18 cellular contexts compared by ENCODE assay signal in genomic region chr2:14909795-14910194, GRCh38.
DNase-seq lines count a peak whose midpoint lies in the region; ATAC-seq and TF ChIP-seq lines count a peak whose summit lies in the region.
"Had no signal": no experiment of that assay in that cellular context is flagged by ENCODE, and none has a peak within 500 bp of the region (broad histone marks: within the 10 kb centered on the region; RNA-seq: fewer than 3 reads in every experiment).

No MANE protein-coding gene starts in this region.

- peak; percentile 33 to 49 for DNase-seq in NCI-H526 (lab: John Stamatoyannopoulos, UW)
- no peak for DNase-seq in NCI-H526 treated with DMSO at 0.1 percent for 48 hours (lab: John Stamatoyannopoulos, UW)
- peak; percentile 71 for DNase-seq in NCI-H1694 treated with DMSO at 0.1 percent for 48 hours (lab: John Stamatoyannopoulos, UW)
- DNase-seq in medulla oblongata (ENCODE audit: extremely low spot score): no peak
- DNase-seq in middle frontal gyrus (ENCODE audit: extremely low spot score, low spot score): no peak
- DNase-seq in central memory CD4-positive, alpha-beta T cell: no peak
- DNase-seq: DMS 273 treated with DMSO at 0.1 percent for 48 hours, GF-D8, GOT3, IMR-90, Kasumi-1, MM.1S, NCI-H2171, OCI-M1, RPMI8226, SIG-M5, SW 1271 had no signal

- ATAC-seq in SK-N-SH treated with all-trans-retinoic acid at 6 μM for 48 hours: no peak; the same call in 2 of the 3 replicates

TF ChIP-seq in SK-N-SH treated with all-trans-retinoic acid at 6 μM for 48 hours, 23 proteins besides CTCF, POLR2A, EP300 and RAD21:
- TF ChIP-seq ZC3H10 (CRISPR knock-in tag; IDR thresholded peaks at IDR 0.05) (no peak), ESRRG (CRISPR knock-in tag; IDR thresholded peaks at IDR 0.05) (no peak), TCF4 (CRISPR knock-in tag; IDR thresholded peaks at IDR 0.05; ENCODE audit: borderline replicate concordance) (peak; percentile 92), ARNTL (CRISPR knock-in tag; IDR thresholded peaks at IDR 0.05; ENCODE audit: borderline replicate concordance, low read depth) (no peak), CSRNP3 (CRISPR knock-in tag; IDR thresholded peaks at IDR 0.05) (no peak), ZNF8 (CRISPR knock-in tag; IDR thresholded peaks at IDR 0.05) (0 out of 2 replicates have a peak, but pooled peaks have one; percentile 41), SNAI2 (CRISPR knock-in tag; IDR thresholded peaks at IDR 0.05) (0 out of 2 replicates have a peak, but pooled peaks have one; percentile 17), TSHZ2 (CRISPR knock-in tag; IDR thresholded peaks at IDR 0.05) (0 out of 2 replicates have a peak, but pooled peaks have one; percentile 43), BACH2 (CRISPR knock-in tag; IDR thresholded peaks at IDR 0.05; ENCODE audit: borderline replicate concordance) (no peak), ZFP30 (CRISPR knock-in tag; IDR thresholded peaks at IDR 0.05) (no peak), RARB (CRISPR knock-in tag; IDR thresholded peaks at IDR 0.05) (no peak), GLIS3 (CRISPR knock-in tag; IDR thresholded peaks at IDR 0.05) (no peak), TOX (CRISPR knock-in tag; IDR thresholded peaks at IDR 0.05; ENCODE audit: borderline replicate concordance) (no peak), POU6F1 (CRISPR knock-in tag; IDR thresholded peaks at IDR 0.05; ENCODE audit: borderline replicate concordance, low read depth) (no peak), OSR1 (CRISPR knock-in tag; IDR thresholded peaks at IDR 0.05) (no peak), ISL1 (CRISPR knock-in tag; IDR thresholded peaks at IDR 0.05) (no peak), CREB5 (CRISPR knock-in tag; IDR thresholded peaks at IDR 0.05; ENCODE audit: low read depth) (no peak), ZNF70 (CRISPR knock-in tag; IDR thresholded peaks at IDR 0.05) (no peak), CSDC2 (CRISPR knock-in tag; IDR thresholded peaks at IDR 0.05) (no peak), PPARA (CRISPR knock-in tag; IDR thresholded peaks at IDR 0.05; ENCODE audit: borderline replicate concordance) (no peak), ZFP3 (CRISPR knock-in tag; IDR thresholded peaks at IDR 0.05) (no peak)

Comparison
In these comparisons a context has a peak if more than half of its experiments do, and no peak if none do; other contexts are left out.
1. DNase-seq: peak in NCI-H526 (2 of 2) and NCI-H1694 treated with DMSO at 0.1 percent for 48 hours (single experiment); none in NCI-H526 treated with DMSO at 0.1 percent for 48 hours (single experiment), medulla oblongata (single experiment), middle frontal gyrus (single experiment) and central memory CD4-positive, alpha-beta T cell (single experiment).